Comparison of ENCODE assay signal across 8 cellular contexts in genomic region chr7:154928136-154929005, GRCh38.
DNase-seq lines count a peak whose midpoint lies in the region; ATAC-seq lines count a peak whose summit lies in the region.

No MANE protein-coding gene starts in this region.

- H3K4me1 ChIP-seq in right cardiac atrium (ENCODE audit: control insufficient read depth, insufficient read depth, low read length) (no peaks in the 10 kb centered on the region), skeletal muscle satellite cell (ENCODE audit: control insufficient read depth, insufficient read depth, low read length) (peaks cover 9% of the 10 kb centered on the region)

- peak; percentile 71 for DNase-seq in GF-D8 (lab: John Stamatoyannopoulos, UW)
- peak; percentile 93 for DNase-seq in SIG-M5 treated with dmso at 0.1 percent for 504 hours (lab: John Stamatoyannopoulos, UW; ENCODE audit: unreplicated experiment)
- DNase-seq in right cardiac atrium = no peak
- DNase-seq in cortex of kidney (lab: John Stamatoyannopoulos, UW) = no peak

- peak overlapping the region; percentile 99 for H3K4me2 ChIP-seq in skeletal muscle satellite cell (ENCODE audit: low read length)

- 15% methylated on average over 17 of the region's 17 CpGs for whole genome bisulfite sequencing in right cardiac atrium

- peak overlapping the region; percentile 89 for H3K4me3 ChIP-seq in right cardiac atrium (ENCODE audit: low read length)
- H3K4me3 ChIP-seq in skeletal muscle satellite cell (ENCODE audit: low read length) = peak overlapping the region; percentile 75

- H3K36me3 Mint-ChIP-seq in IgD-negative memory B cell = peaks cover 2% of the 10 kb centered on the region

- H3K27ac ChIP-seq in angular gyrus (ENCODE audit: low read depth, low read length) (peak overlapping the region; percentile 39), right cardiac atrium (ENCODE audit: low read length) (peak overlapping the region; percentile 91)

- peaks cover 17 to 22% (median 18%) of the 10 kb centered on the region in 3 donors for H3K4me1 Mint-ChIP-seq in IgD-negative memory B cell

- H3K27me3 ChIP-seq in right cardiac atrium (ENCODE audit: control insufficient read depth, insufficient read depth) (no peaks in the 10 kb centered on the region), skeletal muscle satellite cell (ENCODE audit: control insufficient read depth, insufficient read depth, low read length) (peaks cover 17% of the 10 kb centered on the region)

- H3K27me3 Mint-ChIP-seq in IgD-negative memory B cell = no peaks in the 10 kb centered on the region

- H3K36me3 ChIP-seq in skeletal muscle satellite cell (ENCODE audit: insufficient read depth, low read length) = no peaks in the 10 kb centered on the region

- H3K9me3 Mint-ChIP-seq in IgD-negative memory B cell = peaks cover 0 to 2% (median 0%) of the 10 kb centered on the region in 3 donors

- peak overlapping the region; percentile 90 to 99 (median 97) for H3K27ac Mint-ChIP-seq in IgD-negative memory B cell

- intact Hi-C loops in right cardiac atrium (cut with DNase I) = loop anchor here in 1 of 4 donors (5.0 to 10.0 kb wide), 2 partner anchors 256 to 414 kb away; no protein-coding TSS in a partner anchor

- H3K9ac ChIP-seq in skeletal muscle satellite cell (ENCODE audit: low read depth, low read length) = peak overlapping the region; percentile 82

- H3K9me3 ChIP-seq in right cardiac atrium (ENCODE audit: control insufficient read depth, low read length) (no peaks in the 10 kb centered on the region), skeletal muscle satellite cell (replicated peaks; ENCODE audit: low read length) (no peaks in the 10 kb centered on the region)

- peak overlapping the region; percentile 94 to 99 (median 96) for H3K4me3 Mint-ChIP-seq in IgD-negative memory B cell

- ATAC-seq in GM21717 (IDR thresholded peaks at IDR 0.05; ENCODE audit: unreplicated experiment) (peak; percentile 71), right cardiac atrium (peak; percentile 91 to 92)

Comparison
In these comparisons a context has a peak if more than half of its experiments do, and no peak if none do; other contexts are left out.
1. DNase-seq: peak in GF-D8 (single experiment) and SIG-M5 treated with dmso at 0.1 percent for 504 hours (single experiment); none in right cardiac atrium (0 of 3) and cortex of kidney (single experiment).